ENCODE assay signal across 8 cellular contexts in genomic region chr19:17309962-17310461, GRCh38. TPM values are rescaled to one million over a fixed set of nuclear protein-coding genes. Genes with fewer than 3 reads are reported as not detected.
A peak's percentile ranks its signal among the peaks of the same experiment; 100 is the strongest.
DNase-seq lines count a peak whose midpoint lies in the region; ATAC-seq and TF ChIP-seq lines count a peak whose summit lies in the region.

No MANE protein-coding gene starts in this region.

- in situ Hi-C loops in G401 (cut with HindIII; ENCODE audit: low sequenced_read_pairs): no loop called here

- no peak for TF ChIP-seq CTCF in kidney epithelial cell (IDR thresholded peaks at IDR 0.05; ENCODE audit: insufficient read depth, low read length, poor library complexity, severe bottlenecking)

- H3K27ac Mint-ChIP-seq in activated naive CD4-positive, alpha-beta T cell treated with anti-CD3 and anti-CD28 coated beads, Interleukin-2, amount 50 U/mL, for 24 hours: peak overlapping the region; percentile 97

- peaks cover 3% of the 10 kb centered on the region for H3K36me3 ChIP-seq in kidney epithelial cell (ENCODE audit: control insufficient read depth, insufficient read depth, low read length)

- H3K27ac ChIP-seq in temporal lobe (ENCODE audit: low read depth, low read length): peak overlapping the region; percentile 53

- H3K9me3 Mint-ChIP-seq in activated naive CD4-positive, alpha-beta T cell treated with anti-CD3 and anti-CD28 coated beads, Interleukin-2, amount 50 U/mL, for 24 hours: no peaks in the 10 kb centered on the region

- no peaks in the 10 kb centered on the region for H3K27me3 ChIP-seq in kidney epithelial cell (ENCODE audit: control insufficient read depth, insufficient read depth, low read length)

- peak overlapping the region; percentile 92 for H3K4me3 ChIP-seq in kidney epithelial cell (ENCODE audit: low read depth, low read length)

- ATAC-seq in HG03108 (IDR thresholded peaks at IDR 0.05; ENCODE audit: unreplicated experiment): no peak

- peak; percentile 45 for DNase-seq in activated CD4-positive, alpha-beta T cell treated with anti-CD3 and anti-CD28 coated beads for 48 hours
- no peak for DNase-seq in activated CD4-positive, alpha-beta T cell treated with anti-CD3 and anti-CD28 coated beads, Interleukin-2, amount 50 U/mL, for 4 hours
- no peak for DNase-seq in kidney epithelial cell (ENCODE audit: low read depth)
- no peak for DNase-seq in G401 (ENCODE audit: low spot score)
- no peak for DNase-seq in NK-92 treated with Interleukin-12 subunit alpha and Interleukin-12 subunit beta, amount 100 ng/mL, for 24 hours (lab: John Stamatoyannopoulos, UW)

- H3K27me3 Mint-ChIP-seq in activated naive CD4-positive, alpha-beta T cell treated with anti-CD3 and anti-CD28 coated beads, Interleukin-2, amount 50 U/mL, for 24 hours: no peaks in the 10 kb centered on the region

- peak overlapping the region; percentile 99 for H3K4me3 Mint-ChIP-seq in activated naive CD4-positive, alpha-beta T cell treated with anti-CD3 and anti-CD28 coated beads, Interleukin-2, amount 50 U/mL, for 24 hours

- H3K36me3 Mint-ChIP-seq in activated naive CD4-positive, alpha-beta T cell treated with anti-CD3 and anti-CD28 coated beads, Interleukin-2, amount 50 U/mL, for 24 hours: no peaks in the 10 kb centered on the region

- H3K4me1 Mint-ChIP-seq in activated naive CD4-positive, alpha-beta T cell treated with anti-CD3 and anti-CD28 coated beads, Interleukin-2, amount 50 U/mL, for 24 hours: peaks cover 43% of the 10 kb centered on the region

RNA-seq across cellular contexts. Expression of gene DDA1, which starts 0.6 kb away (rescaled TPM):
- total RNA-seq in kidney epithelial cell (47.3 and 73.4 TPM in 2 replicates), temporal lobe (11.8 TPM)
- total RNA-seq in G401 (2014; rRNA removed; shearing (Covaris generic)): 15.0 and 28.2 TPM in 2 replicates

RNA-seq across cellular contexts. Expression of gene MRPL34, which starts 4.3 kb away (rescaled TPM):
- 71.0 and 125 TPM in 2 replicates for total RNA-seq in kidney epithelial cell
- 13.3 TPM for total RNA-seq in temporal lobe
- 19.0 and 25.4 TPM in 2 replicates for total RNA-seq in G401 (2014; rRNA removed; shearing (Covaris generic))

RNA-seq across cellular contexts. Expression of gene ABHD8, which starts 6.8 kb away (rescaled TPM):
- total RNA-seq in kidney epithelial cell: 18.6 and 19.9 TPM in 2 replicates
- 18.7 TPM for total RNA-seq in temporal lobe
- 57.6 and 60.6 TPM in 2 replicates for total RNA-seq in G401 (2014; rRNA removed; shearing (Covaris generic))

RNA-seq across cellular contexts. Expression of gene ANO8, which starts 24.6 kb away (rescaled TPM):
- total RNA-seq in kidney epithelial cell (6.9 and 9.3 TPM in 2 replicates), temporal lobe (30.7 TPM)
- 3.1 and 4.3 TPM in 2 replicates for total RNA-seq in G401 (2014; rRNA removed; shearing (Covaris generic))

RNA-seq across cellular contexts. Expression of gene GTPBP3, which starts 27.3 kb away (rescaled TPM):
- total RNA-seq in kidney epithelial cell (31.8 and 38.1 TPM in 2 replicates), temporal lobe (11.1 TPM)
- 35.0 and 41.1 TPM in 2 replicates for total RNA-seq in G401 (2014; rRNA removed; shearing (Covaris generic))
